ENCODE assay signal across 9 cellular contexts in genomic region chr1:148458901-148459581, GRCh38. TPM values are rescaled to one million over a fixed set of nuclear protein-coding genes. Genes with fewer than 3 reads are reported as not detected.
A peak's percentile ranks its signal among the peaks of the same experiment; 100 is the strongest.
DNase-seq lines count a peak whose midpoint lies in the region; FAIRE-seq and TF ChIP-seq lines count a peak whose summit lies in the region.
"Not testable (repeated sequence)": the region's sequence is repeated elsewhere in the genome, so short reads cannot be mapped to it uniquely, and the experiment has no call there.
"Had no signal": no experiment of that assay in that cellular context is flagged by ENCODE, and none has a peak within 500 bp of the region (broad histone marks: within the 10 kb centered on the region; RNA-seq: fewer than 3 reads in every experiment).

No MANE protein-coding gene starts in this region.

- not testable (repeated sequence) for H2BK5ac ChIP-seq in H1 (ENCODE audit: low read depth, low read length)

- POLR2A ChIA-PET in CD4-positive, alpha-beta memory T cell (lab: Charles Lee; ENCODE audit: partially characterized antibody), result interaction anchor here (0.6 kb wide), 3 partner anchors 64 to 86 kb away, joined by 3 to 4 read pairs (median 3); no protein-coding TSS in a partner anchor
- POLR2A ChIA-PET in H1 (lab: Charles Lee; ENCODE audit: partially characterized antibody), result interaction anchor here (0.6 to 1.2 kb wide), 2 partner anchors 64 to 70 kb away, joined by 3 read pairs; no protein-coding TSS in a partner anchor

- H3K27ac Mint-ChIP-seq in CD4-positive, alpha-beta memory T cell, result peak overlapping the region; percentile 48 to 98 (median 74)
- H3K27ac Mint-ChIP-seq in IgD-negative memory B cell, result peak overlapping the region; percentile 80 to 99 (median 99)

- not testable (repeated sequence) for H3K36me3 ChIP-seq in CD4-positive, alpha-beta memory T cell (ENCODE audit: insufficient read depth, low read length); H1 (ENCODE audit: control insufficient read depth in 2 of 4, insufficient read depth in 4 of 4, low read length in 3 of 4); kidney (ENCODE audit: control insufficient read depth in 1 of 2, insufficient read depth in 2 of 2, low read length in 2 of 2)

- CTCF ChIA-PET in CD4-positive, alpha-beta memory T cell (lab: Charles Lee; ENCODE audit: partially characterized antibody); H1 (lab: Charles Lee; ENCODE audit: partially characterized antibody): not testable (repeated sequence)

- H3K4ac ChIP-seq in H1 (replicated peaks; ENCODE audit: insufficient read length, low read depth, low read length), result not testable (repeated sequence)

- not testable (repeated sequence) for H3K27me3 Mint-ChIP-seq in CD4-positive, alpha-beta memory T cell; IgD-negative memory B cell

- intact Hi-C loops in CD4-positive, alpha-beta memory T cell (cut with micrococcal nuclease); kidney (cut with DNase I); posterior cingulate gyrus (cut with DNase I): not testable (repeated sequence)

- H3K4me2 ChIP-seq in H1 (ENCODE audit: insufficient read depth in 1 of 2, low read depth in 2 of 2, low read length in 2 of 2), result peak overlapping the region; percentile 42 to 44; a peak in 3 of 4 replicates

- not testable (repeated sequence) for H3K14ac ChIP-seq in H1 (ENCODE audit: insufficient read length)

- FAIRE-seq in H1 (lab: Jason Lieb, UNC); kidney (lab: Jason Lieb, UNC): not testable (repeated sequence)

- H3K27me3 ChIP-seq in CD4-positive, alpha-beta memory T cell (ENCODE audit: insufficient read depth, low read length); H1 (replicated peaks in 1 of 4; ENCODE audit: control insufficient read depth in 3 of 4, extremely low read depth in 1 of 4, insufficient read depth in 3 of 4, low read length in 3 of 4): not testable (repeated sequence)

- H3K79me1 ChIP-seq in H1 (ENCODE audit: low read depth, low read length), result not testable (repeated sequence)

- H4K91ac ChIP-seq in H1 (replicated peaks; ENCODE audit: insufficient read length, low read length), result not testable (repeated sequence)

- not testable (repeated sequence) for H3K56ac ChIP-seq in H1 (replicated peaks; ENCODE audit: insufficient read length, low read depth, low read length)

- DNase-seq in CD4-positive, alpha-beta memory T cell, result peak; percentile 45 to 66 (median 61)
- peak; percentile 5 to 65 (median 34) for DNase-seq in T-helper 2 cell
- DNase-seq in activated T-helper 9 cell treated with anti-CD3 and anti-CD28 coated beads, Interleukin-2, amount 50 U/mL, for 16 hours (ENCODE audit: low read depth), result peak; percentile 21
- DNase-seq in H1 (ENCODE audit: low read depth in 1 of 2, low spot score in 2 of 2), result peak in 1 of 2 experiments; percentile 73
- DNase-seq in kidney, result peak; percentile 86
- peak; percentile 11 to 81 (median 33) for DNase-seq in posterior cingulate gyrus
- peak; percentile 13 for DNase-seq in stimulated activated naive CD4-positive, alpha-beta T cell treated with Interleukin-2 at 50 U/mL for 16 hours (lab: John Stamatoyannopoulos, UW)

- peak overlapping the region in 1 of 2 donors; percentile 52 for H3K4me3 ChIP-seq in CD4-positive, alpha-beta memory T cell (ENCODE audit: low read length in 2 of 2)
- peak overlapping the region; percentile 34 to 67 (median 46) for H3K4me3 ChIP-seq in H1 (ENCODE audit: extremely low read depth in 1 of 4, insufficient read depth in 2 of 4, low read depth in 3 of 4, low read length in 4 of 4)
- H3K4me3 ChIP-seq in kidney (ENCODE audit: low read length in 2 of 2), result peak overlapping the region in 1 of 2 donors; percentile 54

- H3K36me3 Mint-ChIP-seq in CD4-positive, alpha-beta memory T cell; IgD-negative memory B cell: not testable (repeated sequence)

- not testable (repeated sequence) for H3K9me3 ChIP-seq in CD4-positive, alpha-beta memory T cell (ENCODE audit: control insufficient read depth in 1 of 2, low read length in 2 of 2); H1 (ENCODE audit: insufficient read depth in 2 of 2, low read depth in 1 of 2, low read length in 1 of 2); kidney (ENCODE audit: control insufficient read depth in 1 of 2, low read length in 2 of 2)

- not testable (repeated sequence) for TF ChIP-seq RAD21 in H1 (IDR thresholded peaks at IDR 0.05 in 1 of 2, conservative IDR thresholded peaks at IDR 0.05 in 1 of 2; ENCODE audit: low read depth in 2 of 2, low read length in 2 of 2)

- 0 out of 2 replicates have a peak overlapping the region, but pooled peaks have one; percentile 51 for H4K8ac ChIP-seq in H1 (ENCODE audit: extremely low read depth, insufficient read depth, low read length)

- TF ChIP-seq POLR2A in H1 (IDR thresholded peaks at IDR 0.05; ENCODE audit: control extremely low read depth in 1 of 2, low read depth in 2 of 2, low read length in 2 of 2), result peak in 1 of 2 experiments; percentile 39; a peak in 1 of 3 replicates

- not testable (repeated sequence) for TF ChIP-seq EP300 in H1 (IDR thresholded peaks at IDR 0.05; ENCODE audit: borderline replicate concordance in 1 of 2, low read depth in 2 of 2, low read length in 2 of 2)

- H4K20me1 ChIP-seq in H1 (replicated peaks in 1 of 2; ENCODE audit: control insufficient read depth in 1 of 2, insufficient read depth in 2 of 2, low read length in 2 of 2), result not testable (repeated sequence)

- not testable (repeated sequence) for H3K4me1 ChIP-seq in CD4-positive, alpha-beta memory T cell (ENCODE audit: insufficient read depth, low read length); H1 (replicated peaks in 1 of 4; ENCODE audit: control insufficient read depth in 3 of 4, insufficient read depth in 4 of 4, low read length in 3 of 4); kidney (ENCODE audit: control insufficient read depth in 1 of 2, insufficient read depth in 1 of 2, low read depth in 1 of 2, low read length in 2 of 2)

- TF ChIP-seq CTCF in H1 (IDR thresholded peaks at IDR 0.05; ENCODE audit: control extremely low read depth in 1 of 3, insufficient read depth in 1 of 3, low read depth in 1 of 3, low read length in 3 of 3); kidney (IDR thresholded peaks at IDR 0.05; ENCODE audit: borderline replicate concordance, extremely low read depth, insufficient read depth): not testable (repeated sequence)

- not testable (repeated sequence) for H2AK5ac ChIP-seq in H1 (ENCODE audit: low read depth, low read length)

- not testable (repeated sequence) for H3K18ac ChIP-seq in H1 (ENCODE audit: extremely low read depth, low read length)

- H3K9ac ChIP-seq in H1 (replicated peaks in 1 of 4; ENCODE audit: extremely low read depth in 1 of 4, low read depth in 3 of 4, low read length in 3 of 4), result peak overlapping the region; percentile 29 to 75 (median 52); a peak in 4 of 7 replicates
- H3K9ac ChIP-seq in kidney (ENCODE audit: low read length in 2 of 2), result not testable (repeated sequence)

- H2AFZ ChIP-seq in H1 (ENCODE audit: low read length), result not testable (repeated sequence)

- H3K79me2 ChIP-seq in H1 (ENCODE audit: control insufficient read depth in 1 of 2, insufficient read depth in 2 of 2, low read length in 2 of 2), result not testable (repeated sequence)

- not testable (repeated sequence) for H2BK20ac ChIP-seq in H1 (ENCODE audit: low read length)

- H3K23ac ChIP-seq in H1 (ENCODE audit: insufficient read length), result not testable (repeated sequence)

- H2BK120ac ChIP-seq in H1 (replicated peaks; ENCODE audit: low read depth, low read length), result not testable (repeated sequence)

- 0% methylated on average over 7 of the region's 63 CpGs; no CpG with 5 or more reads in 1 of the 2 experiments for WGBS in H1 (ENCODE audit: extremely low coverage in 1 of 2, insufficient coverage in 1 of 2, insufficient read length in 1 of 2, insufficient replicate concordance in 2 of 2, low coverage in 1 of 2, low lambda C conversion rate in 2 of 2, missing lambda C conversion rate in 1 of 2), 2 experiments

- not testable (repeated sequence) for H3K4me1 Mint-ChIP-seq in CD4-positive, alpha-beta memory T cell; IgD-negative memory B cell

- not testable (repeated sequence) for H4K5ac ChIP-seq in H1 (ENCODE audit: insufficient read length, low read depth, low read length)

- H2BK15ac ChIP-seq in H1 (ENCODE audit: low read length), result not testable (repeated sequence)

- not testable (repeated sequence) for H3K9me3 Mint-ChIP-seq in CD4-positive, alpha-beta memory T cell; IgD-negative memory B cell

- H2BK12ac ChIP-seq in H1 (ENCODE audit: low read depth, low read length), result not testable (repeated sequence)

- H3K23me2 ChIP-seq in H1 (ENCODE audit: low read depth, low read length), result not testable (repeated sequence)

- peak overlapping the region; percentile 59 to 87 (median 75) for H3K4me3 Mint-ChIP-seq in CD4-positive, alpha-beta memory T cell
- H3K4me3 Mint-ChIP-seq in IgD-negative memory B cell, result peak overlapping the region; percentile 76 to 98 (median 88)

- H3K27ac ChIP-seq in CD4-positive, alpha-beta memory T cell (ENCODE audit: low read depth, low read length), result peak overlapping the region; percentile 90
- not testable (repeated sequence) for H3K27ac ChIP-seq in H1 (ENCODE audit: low read depth, low read length)
- H3K27ac ChIP-seq in kidney (ENCODE audit: low read depth in 2 of 2, low read length in 2 of 2), result peak overlapping the region; percentile 17 to 51

TF ChIP-seq in H1, 55 proteins besides CTCF, POLR2A, EP300 and RAD21 (continues in another document):
- 0 out of 2 replicates have a peak, but pooled peaks have one; percentile 27 for TF ChIP-seq PHF8 (conservative IDR thresholded peaks at IDR 0.05; ENCODE audit: low read depth, low read length)
- TF ChIP-seq TAF1 (IDR thresholded peaks at IDR 0.05; ENCODE audit: low read depth, low read length), result peak; percentile 29; the same call in 1 of the 2 replicates
- TF ChIP-seq ASH2L (IDR thresholded peaks at IDR 0.05; ENCODE audit: low read length), result peak; percentile 42

RNA-seq across cellular contexts. Expression of gene PPIAL4G, which starts 24.1 kb away (rescaled TPM):
- 1 to 10 TPM; 4.2 to 5.2 TPM for total RNA-seq in CD4-positive, alpha-beta memory T cell
- under 1 TPM in 1 of 2 donors, not detected in 1; 0.21 TPM for polyA plus RNA-seq in CD4-positive, alpha-beta memory T cell
- not detected for polyA plus RNA-seq in IgD-negative memory B cell
- not detected in 2 replicates for total RNA-seq in H1 (2021; fragmentation: NEBNext Ultra II Directional; extraction: Animal tissue kit (Norgen Biotek cat#: 25700))
- not detected in 2 replicates for polyA plus RNA-seq in H1 (2011; rRNA removed)
- polyA plus RNA-seq in H1 (2011; cell fraction: cytosol; rRNA removed), result not detected
- polyA plus RNA-seq in H1 (2011; cell fraction: nucleus; rRNA removed), result not detected
- polyA plus RNA-seq in H1 (2012, experiment 1 of 2), result not detected in 4 replicates
- not detected for polyA plus RNA-seq in H1 (2012, experiment 2 of 2)
- 0.02 TPM for polyA plus RNA-seq in H1 (2013, experiment 1 of 2)
- not detected for polyA plus RNA-seq in H1 (2013, experiment 2 of 2)
- not detected in 2 replicates for polyA minus RNA-seq in H1 (2011; rRNA and poly(A)+ RNA removed)
- not detected for polyA minus RNA-seq in H1 (2011; cell fraction: cytosol; rRNA and poly(A)+ RNA removed)
- not detected for polyA minus RNA-seq in H1 (2011; cell fraction: nucleus; rRNA and poly(A)+ RNA removed)
- total RNA-seq in kidney, result 0.35 TPM
- polyA plus RNA-seq in kidney (ENCODE audit: insufficient read depth, low read depth, low replicate concordance), result not detected
- total RNA-seq: esophagus mucosa had no signal
